ENCODE assay signal across 1 cellular context in the genomic region with DNA sequence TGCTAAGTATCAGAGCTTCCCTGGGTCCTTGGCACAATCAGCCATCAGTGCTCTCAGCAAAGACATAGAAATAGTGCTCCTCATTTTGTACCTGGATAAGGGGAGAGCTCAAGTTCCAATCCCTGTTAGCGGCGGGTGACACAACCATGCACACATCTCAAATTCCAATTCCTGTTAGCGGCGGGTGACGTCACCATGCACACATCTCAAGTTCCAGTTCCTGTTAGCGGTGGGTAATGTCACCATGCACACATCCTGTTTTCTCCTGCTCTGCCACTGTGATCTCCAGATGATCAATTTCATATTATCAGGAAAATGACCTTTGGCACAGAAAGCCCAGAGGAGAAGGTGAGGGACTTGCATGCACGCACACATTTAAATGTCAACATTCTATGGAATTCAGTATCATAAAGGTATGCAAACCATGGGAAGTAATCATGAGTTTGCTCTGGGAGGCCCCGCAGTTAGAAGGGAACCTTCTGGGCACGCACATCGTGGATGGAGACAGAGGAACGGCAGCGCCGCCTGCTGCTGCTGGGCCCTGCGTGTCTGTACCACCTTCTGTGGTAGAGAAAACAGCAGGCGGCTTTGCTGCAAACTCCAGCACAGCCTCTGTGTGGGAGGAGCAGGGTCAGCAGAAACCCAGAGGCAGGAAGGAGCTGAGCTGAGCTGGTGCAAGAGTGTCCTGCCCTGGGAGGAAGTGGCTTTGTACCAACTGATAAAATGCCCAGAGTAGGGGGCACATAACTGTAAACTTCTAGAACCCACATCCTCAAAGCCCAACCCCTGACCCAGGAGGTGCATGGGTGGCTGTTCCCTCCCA.
A peak's percentile ranks its signal among the peaks of the same experiment; 100 is the strongest.
TF ChIP-seq lines count a peak whose summit lies in the region.

No MANE protein-coding gene starts in this region.

TF ChIP-seq in HepG2, 621 proteins besides CTCF, POLR2A, EP300 and RAD21 (continued from another document and continues in another):
- TF ChIP-seq, protein P1, sequence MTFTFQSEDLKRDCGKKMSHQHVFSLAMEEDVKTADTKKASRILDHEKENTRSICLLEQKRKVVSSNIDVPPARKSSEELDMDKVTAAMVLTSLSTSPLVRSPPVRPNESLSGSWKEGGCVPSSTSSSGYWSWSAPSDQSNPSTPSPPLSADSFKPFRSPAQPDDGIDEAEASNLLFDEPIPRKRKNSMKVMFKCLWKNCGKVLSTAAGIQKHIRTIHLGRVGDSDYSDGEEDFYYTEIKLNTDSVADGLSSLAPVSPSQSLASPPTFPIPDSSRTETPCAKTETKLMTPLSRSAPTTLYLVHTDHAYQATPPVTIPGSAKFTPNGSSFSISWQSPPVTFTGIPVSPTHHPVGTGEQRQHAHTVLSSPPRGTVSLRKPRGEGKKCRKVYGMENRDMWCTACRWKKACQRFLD (CRISPR knock-in tag; IDR thresholded peaks at IDR 0.05; ENCODE audit: borderline replicate concordance): no peak
- TF ChIP-seq ZNF160 (CRISPR knock-in tag; IDR thresholded peaks at IDR 0.05): 0 out of 2 replicates have a peak, but pooled peaks have one; percentile 65
- TF ChIP-seq TGIF2 (CRISPR knock-in tag; IDR thresholded peaks at IDR 0.05): no peak
- TF ChIP-seq ZNF549 (CRISPR knock-in tag; IDR thresholded peaks at IDR 0.05): no peak
- TF ChIP-seq MAFG (CRISPR knock-in tag; IDR thresholded peaks at IDR 0.05): no peak
- peak; percentile 62 for TF ChIP-seq PHF21A (CRISPR knock-in tag; IDR thresholded peaks at IDR 0.05)
- no peak for TF ChIP-seq ARHGAP35 (CRISPR knock-in tag; IDR thresholded peaks at IDR 0.05; ENCODE audit: borderline replicate concordance)
- TF ChIP-seq ZNF816 (CRISPR knock-in tag; IDR thresholded peaks at IDR 0.05; ENCODE audit: borderline replicate concordance): no peak; the same call in 1 of the 2 replicates
- no peak for TF ChIP-seq SNRNP70 (IDR thresholded peaks at IDR 0.05; ENCODE audit: low read depth, low read length)
- TF ChIP-seq, protein P2, sequence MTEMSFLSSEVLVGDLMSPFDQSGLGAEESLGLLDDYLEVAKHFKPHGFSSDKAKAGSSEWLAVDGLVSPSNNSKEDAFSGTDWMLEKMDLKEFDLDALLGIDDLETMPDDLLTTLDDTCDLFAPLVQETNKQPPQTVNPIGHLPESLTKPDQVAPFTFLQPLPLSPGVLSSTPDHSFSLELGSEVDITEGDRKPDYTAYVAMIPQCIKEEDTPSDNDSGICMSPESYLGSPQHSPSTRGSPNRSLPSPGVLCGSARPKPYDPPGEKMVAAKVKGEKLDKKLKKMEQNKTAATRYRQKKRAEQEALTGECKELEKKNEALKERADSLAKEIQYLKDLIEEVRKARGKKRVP (CRISPR knock-in tag; IDR thresholded peaks at IDR 0.05): no peak; a peak in 1 of 4 replicates
- TF ChIP-seq, protein P3, sequence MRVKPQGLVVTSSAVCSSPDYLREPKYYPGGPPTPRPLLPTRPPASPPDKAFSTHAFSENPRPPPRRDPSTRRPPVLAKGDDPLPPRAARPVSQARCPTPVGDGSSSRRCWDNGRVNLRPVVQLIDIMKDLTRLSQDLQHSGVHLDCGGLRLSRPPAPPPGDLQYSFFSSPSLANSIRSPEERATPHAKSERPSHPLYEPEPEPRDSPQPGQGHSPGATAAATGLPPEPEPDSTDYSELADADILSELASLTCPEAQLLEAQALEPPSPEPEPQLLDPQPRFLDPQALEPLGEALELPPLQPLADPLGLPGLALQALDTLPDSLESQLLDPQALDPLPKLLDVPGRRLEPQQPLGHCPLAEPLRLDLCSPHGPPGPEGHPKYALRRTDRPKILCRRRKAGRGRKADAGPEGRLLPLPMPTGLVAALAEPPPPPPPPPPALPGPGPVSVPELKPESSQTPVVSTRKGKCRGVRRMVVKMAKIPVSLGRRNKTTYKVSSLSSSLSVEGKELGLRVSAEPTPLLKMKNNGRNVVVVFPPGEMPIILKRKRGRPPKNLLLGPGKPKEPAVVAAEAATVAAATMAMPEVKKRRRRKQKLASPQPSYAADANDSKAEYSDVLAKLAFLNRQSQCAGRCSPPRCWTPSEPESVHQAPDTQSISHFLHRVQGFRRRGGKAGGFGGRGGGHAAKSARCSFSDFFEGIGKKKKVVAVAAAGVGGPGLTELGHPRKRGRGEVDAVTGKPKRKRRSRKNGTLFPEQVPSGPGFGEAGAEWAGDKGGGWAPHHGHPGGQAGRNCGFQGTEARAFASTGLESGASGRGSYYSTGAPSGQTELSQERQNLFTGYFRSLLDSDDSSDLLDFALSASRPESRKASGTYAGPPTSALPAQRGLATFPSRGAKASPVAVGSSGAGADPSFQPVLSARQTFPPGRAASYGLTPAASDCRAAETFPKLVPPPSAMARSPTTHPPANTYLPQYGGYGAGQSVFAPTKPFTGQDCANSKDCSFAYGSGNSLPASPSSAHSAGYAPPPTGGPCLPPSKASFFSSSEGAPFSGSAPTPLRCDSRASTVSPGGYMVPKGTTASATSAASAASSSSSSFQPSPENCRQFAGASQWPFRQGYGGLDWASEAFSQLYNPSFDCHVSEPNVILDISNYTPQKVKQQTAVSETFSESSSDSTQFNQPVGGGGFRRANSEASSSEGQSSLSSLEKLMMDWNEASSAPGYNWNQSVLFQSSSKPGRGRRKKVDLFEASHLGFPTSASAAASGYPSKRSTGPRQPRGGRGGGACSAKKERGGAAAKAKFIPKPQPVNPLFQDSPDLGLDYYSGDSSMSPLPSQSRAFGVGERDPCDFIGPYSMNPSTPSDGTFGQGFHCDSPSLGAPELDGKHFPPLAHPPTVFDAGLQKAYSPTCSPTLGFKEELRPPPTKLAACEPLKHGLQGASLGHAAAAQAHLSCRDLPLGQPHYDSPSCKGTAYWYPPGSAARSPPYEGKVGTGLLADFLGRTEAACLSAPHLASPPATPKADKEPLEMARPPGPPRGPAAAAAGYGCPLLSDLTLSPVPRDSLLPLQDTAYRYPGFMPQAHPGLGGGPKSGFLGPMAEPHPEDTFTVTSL (CRISPR knock-in tag; IDR thresholded peaks at IDR 0.05; ENCODE audit: borderline replicate concordance): peak; percentile 60; the same call in 1 of the 2 replicates
- TF ChIP-seq ZNF446 (CRISPR knock-in tag; IDR thresholded peaks at IDR 0.05): no peak
- no peak for TF ChIP-seq POLR2AphosphoS5 (IDR thresholded peaks at IDR 0.05; ENCODE audit: low read depth, low read length)
- TF ChIP-seq ZBTB7B (CRISPR knock-in tag; IDR thresholded peaks at IDR 0.05): no peak; the same call in 1 of the 2 replicates
- TF ChIP-seq GTF3A (CRISPR knock-in tag; conservative IDR thresholded peaks at IDR 0.05): no peak
- TF ChIP-seq ZMYM4 (CRISPR knock-in tag; IDR thresholded peaks at IDR 0.05): peak; percentile 67
- TF ChIP-seq, protein P4, sequence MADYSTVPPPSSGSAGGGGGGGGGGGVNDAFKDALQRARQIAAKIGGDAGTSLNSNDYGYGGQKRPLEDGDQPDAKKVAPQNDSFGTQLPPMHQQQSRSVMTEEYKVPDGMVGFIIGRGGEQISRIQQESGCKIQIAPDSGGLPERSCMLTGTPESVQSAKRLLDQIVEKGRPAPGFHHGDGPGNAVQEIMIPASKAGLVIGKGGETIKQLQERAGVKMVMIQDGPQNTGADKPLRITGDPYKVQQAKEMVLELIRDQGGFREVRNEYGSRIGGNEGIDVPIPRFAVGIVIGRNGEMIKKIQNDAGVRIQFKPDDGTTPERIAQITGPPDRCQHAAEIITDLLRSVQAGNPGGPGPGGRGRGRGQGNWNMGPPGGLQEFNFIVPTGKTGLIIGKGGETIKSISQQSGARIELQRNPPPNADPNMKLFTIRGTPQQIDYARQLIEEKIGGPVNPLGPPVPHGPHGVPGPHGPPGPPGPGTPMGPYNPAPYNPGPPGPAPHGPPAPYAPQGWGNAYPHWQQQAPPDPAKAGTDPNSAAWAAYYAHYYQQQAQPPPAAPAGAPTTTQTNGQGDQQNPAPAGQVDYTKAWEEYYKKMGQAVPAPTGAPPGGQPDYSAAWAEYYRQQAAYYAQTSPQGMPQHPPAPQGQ (CRISPR knock-in tag; IDR thresholded peaks at IDR 0.05; ENCODE audit: borderline replicate concordance): no peak
- TF ChIP-seq, protein P5, sequence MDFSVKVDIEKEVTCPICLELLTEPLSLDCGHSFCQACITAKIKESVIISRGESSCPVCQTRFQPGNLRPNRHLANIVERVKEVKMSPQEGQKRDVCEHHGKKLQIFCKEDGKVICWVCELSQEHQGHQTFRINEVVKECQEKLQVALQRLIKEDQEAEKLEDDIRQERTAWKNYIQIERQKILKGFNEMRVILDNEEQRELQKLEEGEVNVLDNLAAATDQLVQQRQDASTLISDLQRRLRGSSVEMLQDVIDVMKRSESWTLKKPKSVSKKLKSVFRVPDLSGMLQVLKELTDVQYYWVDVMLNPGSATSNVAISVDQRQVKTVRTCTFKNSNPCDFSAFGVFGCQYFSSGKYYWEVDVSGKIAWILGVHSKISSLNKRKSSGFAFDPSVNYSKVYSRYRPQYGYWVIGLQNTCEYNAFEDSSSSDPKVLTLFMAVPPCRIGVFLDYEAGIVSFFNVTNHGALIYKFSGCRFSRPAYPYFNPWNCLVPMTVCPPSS (IDR thresholded peaks at IDR 0.05): no peak
- TF ChIP-seq DNMT1 (CRISPR knock-in tag; IDR thresholded peaks at IDR 0.05): no peak
- TF ChIP-seq, protein P6, sequence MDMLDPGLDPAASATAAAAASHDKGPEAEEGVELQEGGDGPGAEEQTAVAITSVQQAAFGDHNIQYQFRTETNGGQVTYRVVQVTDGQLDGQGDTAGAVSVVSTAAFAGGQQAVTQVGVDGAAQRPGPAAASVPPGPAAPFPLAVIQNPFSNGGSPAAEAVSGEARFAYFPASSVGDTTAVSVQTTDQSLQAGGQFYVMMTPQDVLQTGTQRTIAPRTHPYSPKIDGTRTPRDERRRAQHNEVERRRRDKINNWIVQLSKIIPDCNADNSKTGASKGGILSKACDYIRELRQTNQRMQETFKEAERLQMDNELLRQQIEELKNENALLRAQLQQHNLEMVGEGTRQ (IDR thresholded peaks at IDR 0.05; ENCODE audit: low read depth, low read length): no peak
- TF ChIP-seq, protein P6 (CRISPR knock-in tag; IDR thresholded peaks at IDR 0.05; ENCODE audit: borderline replicate concordance): no peak
- no peak for TF ChIP-seq ZNF780A (CRISPR knock-in tag; IDR thresholded peaks at IDR 0.05)
- TF ChIP-seq TARDBP (CRISPR knock-in tag; IDR thresholded peaks at IDR 0.05): peak; percentile 68; the same call in 1 of the 2 replicates
- TF ChIP-seq, protein P7, sequence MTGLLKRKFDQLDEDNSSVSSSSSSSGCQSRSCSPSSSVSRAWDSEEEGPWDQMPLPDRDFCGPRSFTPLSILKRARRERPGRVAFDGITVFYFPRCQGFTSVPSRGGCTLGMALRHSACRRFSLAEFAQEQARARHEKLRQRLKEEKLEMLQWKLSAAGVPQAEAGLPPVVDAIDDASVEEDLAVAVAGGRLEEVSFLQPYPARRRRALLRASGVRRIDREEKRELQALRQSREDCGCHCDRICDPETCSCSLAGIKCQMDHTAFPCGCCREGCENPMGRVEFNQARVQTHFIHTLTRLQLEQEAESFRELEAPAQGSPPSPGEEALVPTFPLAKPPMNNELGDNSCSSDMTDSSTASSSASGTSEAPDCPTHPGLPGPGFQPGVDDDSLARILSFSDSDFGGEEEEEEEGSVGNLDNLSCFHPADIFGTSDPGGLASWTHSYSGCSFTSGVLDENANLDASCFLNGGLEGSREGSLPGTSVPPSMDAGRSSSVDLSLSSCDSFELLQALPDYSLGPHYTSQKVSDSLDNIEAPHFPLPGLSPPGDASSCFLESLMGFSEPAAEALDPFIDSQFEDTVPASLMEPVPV (CRISPR knock-in tag; IDR thresholded peaks at IDR 0.05): no peak; the same call in 1 of the 2 replicates
- 0 out of 2 replicates have a peak, but pooled peaks have one; percentile 55 for TF ChIP-seq NFKB2 (CRISPR knock-in tag; IDR thresholded peaks at IDR 0.05; ENCODE audit: borderline replicate concordance)
- no peak for TF ChIP-seq ZNF724P (CRISPR knock-in tag; IDR thresholded peaks at IDR 0.05; ENCODE audit: borderline replicate concordance)
- TF ChIP-seq, protein P8, sequence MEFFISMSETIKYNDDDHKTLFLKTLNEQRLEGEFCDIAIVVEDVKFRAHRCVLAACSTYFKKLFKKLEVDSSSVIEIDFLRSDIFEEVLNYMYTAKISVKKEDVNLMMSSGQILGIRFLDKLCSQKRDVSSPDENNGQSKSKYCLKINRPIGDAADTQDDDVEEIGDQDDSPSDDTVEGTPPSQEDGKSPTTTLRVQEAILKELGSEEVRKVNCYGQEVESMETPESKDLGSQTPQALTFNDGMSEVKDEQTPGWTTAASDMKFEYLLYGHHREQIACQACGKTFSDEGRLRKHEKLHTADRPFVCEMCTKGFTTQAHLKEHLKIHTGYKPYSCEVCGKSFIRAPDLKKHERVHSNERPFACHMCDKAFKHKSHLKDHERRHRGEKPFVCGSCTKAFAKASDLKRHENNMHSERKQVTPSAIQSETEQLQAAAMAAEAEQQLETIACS (CRISPR knock-in tag; IDR thresholded peaks at IDR 0.05): no peak
- TF ChIP-seq ZNF569 (CRISPR knock-in tag; IDR thresholded peaks at IDR 0.05; ENCODE audit: borderline replicate concordance): no peak
- TF ChIP-seq FOXM1 (CRISPR knock-in tag; IDR thresholded peaks at IDR 0.05): no peak
- TF ChIP-seq, protein P9, sequence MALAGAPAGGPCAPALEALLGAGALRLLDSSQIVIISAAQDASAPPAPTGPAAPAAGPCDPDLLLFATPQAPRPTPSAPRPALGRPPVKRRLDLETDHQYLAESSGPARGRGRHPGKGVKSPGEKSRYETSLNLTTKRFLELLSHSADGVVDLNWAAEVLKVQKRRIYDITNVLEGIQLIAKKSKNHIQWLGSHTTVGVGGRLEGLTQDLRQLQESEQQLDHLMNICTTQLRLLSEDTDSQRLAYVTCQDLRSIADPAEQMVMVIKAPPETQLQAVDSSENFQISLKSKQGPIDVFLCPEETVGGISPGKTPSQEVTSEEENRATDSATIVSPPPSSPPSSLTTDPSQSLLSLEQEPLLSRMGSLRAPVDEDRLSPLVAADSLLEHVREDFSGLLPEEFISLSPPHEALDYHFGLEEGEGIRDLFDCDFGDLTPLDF (CRISPR knock-in tag; IDR thresholded peaks at IDR 0.05): no peak
- 0 out of 2 replicates have a peak, but pooled peaks have one; percentile 42 for TF ChIP-seq KAT7 (CRISPR knock-in tag; IDR thresholded peaks at IDR 0.05; ENCODE audit: borderline replicate concordance)
- no peak for TF ChIP-seq TCF12 (IDR thresholded peaks at IDR 0.05)
- no peak for TF ChIP-seq TCF12 (CRISPR knock-in tag; IDR thresholded peaks at IDR 0.05)
- TF ChIP-seq SP5 (CRISPR knock-in tag; IDR thresholded peaks at IDR 0.05; ENCODE audit: borderline replicate concordance, low read depth): peak; percentile 17; the same call in 1 of the 2 replicates
- no peak; the same call in none of the 2 replicates for TF ChIP-seq POGZ (CRISPR knock-in tag; IDR thresholded peaks at IDR 0.05)
- peak; percentile 40; the same call in 1 of the 2 replicates for TF ChIP-seq PITX1 (CRISPR knock-in tag; IDR thresholded peaks at IDR 0.05)
- no peak for TF ChIP-seq ZBTB7A (CRISPR knock-in tag; IDR thresholded peaks at IDR 0.05)
- no peak for TF ChIP-seq SATB2 (CRISPR knock-in tag; IDR thresholded peaks at IDR 0.05)
- TF ChIP-seq, protein P10, sequence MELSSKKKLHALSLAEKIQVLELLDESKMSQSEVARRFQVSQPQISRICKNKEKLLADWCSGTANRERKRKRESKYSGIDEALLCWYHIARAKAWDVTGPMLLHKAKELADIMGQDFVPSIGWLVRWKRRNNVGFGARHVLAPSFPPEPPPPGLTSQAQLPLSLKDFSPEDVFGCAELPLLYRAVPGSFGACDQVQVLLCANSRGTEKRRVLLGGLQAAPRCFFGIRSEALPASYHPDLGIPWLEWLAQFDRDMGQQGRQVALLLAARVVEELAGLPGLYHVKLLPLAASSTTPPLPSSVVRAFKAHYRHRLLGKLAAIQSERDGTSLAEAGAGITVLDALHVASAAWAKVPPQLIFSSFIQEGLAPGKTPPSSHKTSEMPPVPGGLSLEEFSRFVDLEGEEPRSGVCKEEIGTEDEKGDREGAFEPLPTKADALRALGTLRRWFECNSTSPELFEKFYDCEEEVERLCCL (CRISPR knock-in tag; IDR thresholded peaks at IDR 0.05; ENCODE audit: borderline replicate concordance): no peak
